ENCODE assay signal across 25 cellular contexts in genomic region chr19:32627714-32628253, GRCh38. TPM values are rescaled to one million over a fixed set of nuclear protein-coding genes. Genes with fewer than 3 reads are reported as not detected.
"Had no signal": no experiment of that assay in that cellular context is flagged by ENCODE, and none has a peak within 500 bp of the region (broad histone marks: within the 10 kb centered on the region; RNA-seq: fewer than 3 reads in every experiment).

No MANE protein-coding gene starts in this region.

- H3K27me3 Mint-ChIP-seq: activated CD4-positive, alpha-beta memory T cell treated with anti-CD3 and anti-CD28 coated beads for 36 hours; activated naive CD8-positive, alpha-beta T cell treated with anti-CD3 and anti-CD28 coated beads, Interleukin-2, amount 50 U/mL, for 24 hours; naive B cell; stimulated activated memory B cell treated with anti-CD40 and anti-IgM and Interleukin-4, amounts not matched to agents 10 μg/mL and 1 μg/mL and 100 μg/mL, for 72 hours had no signal

- H3K27me3 ChIP-seq: body of pancreas, sigmoid colon, stomach had no signal

- H3K27ac Mint-ChIP-seq: activated CD4-positive, alpha-beta memory T cell treated with anti-CD3 and anti-CD28 coated beads for 36 hours; activated naive CD4-positive, alpha-beta T cell treated with anti-CD3 and anti-CD28 coated beads for 36 hours; activated naive CD8-positive, alpha-beta T cell treated with anti-CD3 and anti-CD28 coated beads, Interleukin-2, amount 50 U/mL, for 24 hours; naive B cell; stimulated activated memory B cell treated with anti-CD40 and anti-IgM and Interleukin-4, amounts not matched to agents 10 μg/mL and 1 μg/mL and 100 μg/mL, for 72 hours had no signal

- H3K4me1 Mint-ChIP-seq: activated naive CD8-positive, alpha-beta T cell treated with anti-CD3 and anti-CD28 coated beads, Interleukin-2, amount 50 U/mL, for 24 hours; naive B cell; neural crest cell; stimulated activated memory B cell treated with anti-CD40 and anti-IgM and Interleukin-4, amounts not matched to agents 10 μg/mL and 1 μg/mL and 100 μg/mL, for 72 hours had no signal

- H3K9me3 Mint-ChIP-seq: activated CD4-positive, alpha-beta memory T cell treated with anti-CD3 and anti-CD28 coated beads for 36 hours; activated naive CD4-positive, alpha-beta T cell treated with anti-CD3 and anti-CD28 coated beads for 36 hours; activated naive CD8-positive, alpha-beta T cell treated with anti-CD3 and anti-CD28 coated beads, Interleukin-2, amount 50 U/mL, for 24 hours; naive B cell; neural crest cell; stimulated activated memory B cell treated with anti-CD40 and anti-IgM and Interleukin-4, amounts not matched to agents 10 μg/mL and 1 μg/mL and 100 μg/mL, for 72 hours had no signal

- H3K27ac ChIP-seq: body of pancreas, lower lobe of right lung, sigmoid colon, stomach had no signal

- H3K4me3 ChIP-seq: body of pancreas, lower lobe of right lung, sigmoid colon, smooth muscle cell, stomach had no signal

- H3K4me1 ChIP-seq: body of pancreas, lower lobe of right lung, sigmoid colon, stomach had no signal

- H3K9me3 ChIP-seq: body of pancreas, lower lobe of right lung, sigmoid colon, stomach had no signal

- ATAC-seq: activated naive CD8-positive, alpha-beta T cell treated with anti-CD3 and anti-CD28 coated beads, Interleukin-2, amount 50 U/mL, for 24 hours; body of pancreas; esophagus mucosa; left colon; stimulated activated memory B cell treated with anti-CD40 and anti-IgM and Interleukin-4, amounts not matched to agents 10 μg/mL and 1 μg/mL and 100 μg/mL, for 72 hours had no signal

- H3K4me3 Mint-ChIP-seq: activated CD4-positive, alpha-beta memory T cell treated with anti-CD3 and anti-CD28 coated beads for 36 hours; activated naive CD4-positive, alpha-beta T cell treated with anti-CD3 and anti-CD28 coated beads for 36 hours; activated naive CD8-positive, alpha-beta T cell treated with anti-CD3 and anti-CD28 coated beads, Interleukin-2, amount 50 U/mL, for 24 hours; naive B cell; neural crest cell; stimulated activated memory B cell treated with anti-CD40 and anti-IgM and Interleukin-4, amounts not matched to agents 10 μg/mL and 1 μg/mL and 100 μg/mL, for 72 hours had no signal

- DNase-seq: activated CD4-positive, alpha-beta memory T cell treated with anti-CD3 and anti-CD28 coated beads for 36 hours; activated CD4-positive, alpha-beta T cell treated with anti-CD3 and anti-CD28 coated beads for 48 hours; activated effector memory CD4-positive, alpha-beta T cell treated with Interleukin-2 at 50 U/mL for 16 hours; activated naive CD4-positive, alpha-beta T cell treated with anti-CD3 and anti-CD28 coated beads for 36 hours; activated naive CD8-positive, alpha-beta T cell treated with anti-CD3 and anti-CD28 coated beads, Interleukin-2, amount 50 U/mL, for 24 hours; activated T-cell treated with anti-CD3 and anti-CD28 coated beads, Interleukin-2, amount 50 U/mL, for 48 hours; anterior cingulate cortex; body of pancreas; central memory CD4-positive, alpha-beta T cell; dermis blood vessel endothelial cell; effector CD8-positive, alpha-beta T cell; islet precursor cell; left colon; lower lobe of right lung; mesendoderm; naive B cell; occipital lobe; sigmoid colon; stimulated activated CD4-positive, alpha-beta T cell treated with anti-CD3 and anti-CD28 coated beads, Interleukin-15, amount 100 ng/mL, for 24 hours; stomach; trophoblast cell had no signal

RNA-seq across cellular contexts. Expression of gene RGS9BP, which starts 47.9 kb away (rescaled TPM):
- total RNA-seq: body of pancreas, neural crest cell, smooth muscle cell had no signal
- polyA plus RNA-seq: smooth muscle cell had no signal
